14 cellular contexts compared by ENCODE assay signal in the genomic region with DNA sequence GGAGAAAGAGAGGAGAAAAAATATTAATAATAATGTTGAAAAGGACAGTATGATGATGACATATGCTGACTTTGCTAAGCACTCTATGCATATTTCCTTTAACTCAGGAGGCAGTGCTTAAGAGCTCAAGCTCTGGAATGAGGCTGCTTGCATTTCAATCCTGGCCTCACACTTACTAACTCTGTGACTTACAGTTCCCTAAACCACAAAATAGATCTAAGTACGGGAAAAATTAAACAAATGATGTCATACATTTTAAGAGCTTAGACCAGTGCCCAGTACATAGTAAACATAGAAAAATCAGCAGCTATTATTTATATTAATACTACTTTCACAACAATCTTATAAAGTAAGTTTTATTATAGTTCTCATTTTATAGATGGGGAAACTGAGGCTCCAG.
DNase-seq lines count a peak whose midpoint lies in the region; ATAC-seq and TF ChIP-seq lines count a peak whose summit lies in the region.
"Had no signal": no experiment of that assay in that cellular context is flagged by ENCODE, and none has a peak within 500 bp of the region (broad histone marks: within the 10 kb centered on the region; RNA-seq: fewer than 3 reads in every experiment).

No MANE protein-coding gene starts in this region.

- H3K79me2 ChIP-seq in hepatocyte = no peaks in the 10 kb centered on the region

- no peaks in the 10 kb centered on the region for H3K9me3 ChIP-seq in hepatocyte (ENCODE audit: low read depth)
- H3K9me3 ChIP-seq: psoas muscle, SK-N-SH, tibial nerve had no signal

- no peak overlapping the region for H3K4me3 ChIP-seq in hepatocyte
- H3K4me3 ChIP-seq: psoas muscle, tibial nerve had no signal

- H3K9me2 ChIP-seq in hepatocyte (replicated peaks; ENCODE audit: insufficient read depth) = no peaks in the 10 kb centered on the region
- H3K9me2 ChIP-seq: SK-N-SH had no signal

- peak overlapping the region; percentile 13 for H3K4me2 ChIP-seq in hepatocyte
- H3K4me2 ChIP-seq: SK-N-SH had no signal

- H2AFZ ChIP-seq in hepatocyte = no peak overlapping the region

- WGBS in hepatocyte (ENCODE audit: low lambda C conversion rate, missing lambda C conversion rate) = 17% methylated on average over 1 of the region's 1 CpG

- H3K36me3 ChIP-seq in hepatocyte (replicated peaks; ENCODE audit: insufficient read depth, low read depth) = no peaks in the 10 kb centered on the region
- H3K36me3 ChIP-seq: tibial nerve had no signal

- H3K4me1 ChIP-seq in hepatocyte (ENCODE audit: insufficient read depth) = peaks cover 8% of the 10 kb centered on the region
- H3K4me1 ChIP-seq: psoas muscle had no signal

- TF ChIP-seq CTCF in hepatocyte (IDR thresholded peaks at IDR 0.05; ENCODE audit: poor library complexity) = no peak

- DNase-seq in GM04504 (ENCODE audit: low read depth) = peak; percentile 64
- peak; percentile 86 for DNase-seq in amniotic epithelial cell (ENCODE audit: low read depth)
- peak; percentile 34 for DNase-seq in hepatocyte (ENCODE audit: low spot score)
- DNase-seq in stromal cell of bone marrow (ENCODE audit: low read depth) = peak; percentile 45
- no peak for DNase-seq in activated CD4-positive, CD25-positive, alpha-beta regulatory T cell treated with anti-CD3 and anti-CD28 coated beads, Interleukin-2, amount 50 U/mL, for 72 hours
- no peak for DNase-seq in stimulated activated CD4-positive, alpha-beta T cell treated with anti-CD3 and anti-CD28 coated beads, Interleukin-12 subunit alpha, Interleukin-12 subunit beta, amount 100 ng/mL, for 4 hours
- DNase-seq: COR-L47, endodermal cell, KG1, kidney, psoas muscle, SK-N-SH had no signal

- no peak overlapping the region for H3K27ac ChIP-seq in hepatocyte
- H3K27ac ChIP-seq: psoas muscle had no signal

- H4K20me1 ChIP-seq in hepatocyte (ENCODE audit: insufficient read depth, poor library complexity, severe bottlenecking) = no peaks in the 10 kb centered on the region

- H3K27me3 ChIP-seq in hepatocyte = no peaks in the 10 kb centered on the region
- H3K27me3 ChIP-seq: tibial nerve had no signal

- no peak for ATAC-seq in GM18858 (IDR thresholded peaks at IDR 0.05; ENCODE audit: unreplicated experiment)
- ATAC-seq: psoas muscle had no signal

Comparison
In these comparisons a context has a peak if more than half of its experiments do, and no peak if none do; other contexts are left out.
1. DNase-seq: peak in GM04504 (single experiment), amniotic epithelial cell (single experiment), hepatocyte (single experiment) and stromal cell of bone marrow (single experiment); none in activated CD4-positive, CD25-positive, alpha-beta regulatory T cell treated with anti-CD3 and anti-CD28 coated beads, Interleukin-2, amount 50 U/mL, for 72 hours (single experiment) and stimulated activated CD4-positive, alpha-beta T cell treated with anti-CD3 and anti-CD28 coated beads, Interleukin-12 subunit alpha, Interleukin-12 subunit beta, amount 100 ng/mL, for 4 hours (single experiment).